In genomic region chr14:75864352-75864751, GRCh38 we compare ENCODE assay signal across 21 cellular contexts.
A peak's percentile ranks its signal among the peaks of the same experiment; 100 is the strongest.
DNase-seq lines count a peak whose midpoint lies in the region; ATAC-seq, FAIRE-seq and TF ChIP-seq lines count a peak whose summit lies in the region.
"Had no signal": no experiment of that assay in that cellular context is flagged by ENCODE, and none has a peak within 500 bp of the region (broad histone marks: within the 10 kb centered on the region; RNA-seq: fewer than 3 reads in every experiment).

No MANE protein-coding gene starts in this region.

- H3K36me3 Mint-ChIP-seq in nephron (ENCODE audit: low read depth) = no peaks in the 10 kb centered on the region
- no peaks in the 10 kb centered on the region for H3K36me3 Mint-ChIP-seq in activated CD8-positive, alpha-beta memory T cell treated with anti-CD3 and anti-CD28 coated beads, Interleukin-2, amount 10 ng/mL, durations not matched to agents 7 days and 5 days
- H3K36me3 Mint-ChIP-seq in activated CD4-positive, alpha-beta memory T cell treated with anti-CD3 and anti-CD28 coated beads for 36 hours = peaks cover 6% of the 10 kb centered on the region

- intact Hi-C loops in activated CD4-positive, alpha-beta memory T cell treated with anti-CD3 and anti-CD28 coated beads for 36 hours (cut with micrococcal nuclease) = no loop called here

- DNase-seq in ELR (ENCODE audit: low read depth) (peak; percentile 95), RCC 7860 (ENCODE audit: low spot score) (peak; percentile 23), fibroblast of gingiva (ENCODE audit: low read depth) (peak; percentile 34), NCI-H1092 treated with DMSO at 0.1 percent for 48 hours (lab: John Stamatoyannopoulos, UW) (no peak), GM10266 (ENCODE audit: extremely low spot score) (no peak)
- DNase-seq in activated CD8-positive, alpha-beta memory T cell treated with anti-CD3 and anti-CD28 coated beads, Interleukin-2, amount 10 ng/mL, durations not matched to agents 7 days and 5 days = no peak
- DNase-seq in activated CD4-positive, alpha-beta memory T cell treated with anti-CD3 and anti-CD28 coated beads for 36 hours = no peak
- DNase-seq: activated CD8-positive, alpha-beta T cell treated with anti-CD3 and anti-CD28 coated beads, Interleukin-2, amount 10 ng/mL, durations not matched to agents 7 days and 5 days; heart right ventricle; kidney glomerular epithelial cell; MV-4-11; NCI-H2081 treated with DMSO at 0.1 percent for 48 hours; NCI-H82; ovary; RPMI8226; small intestine; thyroid gland had no signal

- H3K4me1 Mint-ChIP-seq in nephron = peaks cover 70% of the 10 kb centered on the region
- H3K4me1 Mint-ChIP-seq in activated CD8-positive, alpha-beta memory T cell treated with anti-CD3 and anti-CD28 coated beads, Interleukin-2, amount 10 ng/mL, durations not matched to agents 7 days and 5 days = peaks cover 9% of the 10 kb centered on the region
- no peaks in the 10 kb centered on the region for H3K4me1 Mint-ChIP-seq in activated CD4-positive, alpha-beta memory T cell treated with anti-CD3 and anti-CD28 coated beads for 36 hours (ENCODE audit: low read depth)

- no peak for ATAC-seq in activated CD8-positive, alpha-beta memory T cell treated with anti-CD3 and anti-CD28 coated beads, Interleukin-2, amount 10 ng/mL, durations not matched to agents 7 days and 5 days
- ATAC-seq: activated CD8-positive, alpha-beta T cell treated with anti-CD3 and anti-CD28 coated beads, Interleukin-2, amount 10 ng/mL, durations not matched to agents 7 days and 5 days; heart right ventricle had no signal

- no peaks in the 10 kb centered on the region for H3K9me3 Mint-ChIP-seq in nephron
- no peaks in the 10 kb centered on the region for H3K9me3 Mint-ChIP-seq in activated CD8-positive, alpha-beta memory T cell treated with anti-CD3 and anti-CD28 coated beads, Interleukin-2, amount 10 ng/mL, durations not matched to agents 7 days and 5 days (ENCODE audit: low read depth)
- H3K9me3 Mint-ChIP-seq in activated CD4-positive, alpha-beta memory T cell treated with anti-CD3 and anti-CD28 coated beads for 36 hours = no peaks in the 10 kb centered on the region
- H3K9me3 Mint-ChIP-seq: activated T-helper 1 cell treated with anti-CD3 and anti-CD28 coated beads, Interleukin-12 subunit alpha, Interleukin-12 subunit beta, Interleukin-2, Interleukin-4 antibody, amounts not matched to agents 30 ng/mL and 10 ng/mL and 1 ng/mL, durations not matched to agents 14 hours and 24 hours and 36 hours had no signal

- no peaks in the 10 kb centered on the region for H3K27me3 Mint-ChIP-seq in nephron (ENCODE audit: low read depth)
- no peaks in the 10 kb centered on the region for H3K27me3 Mint-ChIP-seq in activated CD8-positive, alpha-beta memory T cell treated with anti-CD3 and anti-CD28 coated beads, Interleukin-2, amount 10 ng/mL, durations not matched to agents 7 days and 5 days
- no peaks in the 10 kb centered on the region for H3K27me3 Mint-ChIP-seq in activated CD4-positive, alpha-beta memory T cell treated with anti-CD3 and anti-CD28 coated beads for 36 hours

- POLR2A ChIA-PET in activated CD4-positive, alpha-beta memory T cell treated with anti-CD3 and anti-CD28 coated beads for 36 hours (lab: Charles Lee) = no interaction called here

- no peak for TF ChIP-seq CTCF in nephron (IDR thresholded peaks at IDR 0.05; ENCODE audit: unreplicated experiment in 3 of 3)
- TF ChIP-seq CTCF in GM10266 (IDR thresholded peaks at IDR 0.05; ENCODE audit: control insufficient read depth, insufficient read depth, low read depth, missing control alignments) = no peak

- no peak overlapping the region for H3K4me3 Mint-ChIP-seq in nephron
- no peak overlapping the region for H3K4me3 Mint-ChIP-seq in activated CD8-positive, alpha-beta memory T cell treated with anti-CD3 and anti-CD28 coated beads, Interleukin-2, amount 10 ng/mL, durations not matched to agents 7 days and 5 days
- no peak overlapping the region for H3K4me3 Mint-ChIP-seq in activated CD4-positive, alpha-beta memory T cell treated with anti-CD3 and anti-CD28 coated beads for 36 hours
- H3K4me3 Mint-ChIP-seq: activated CD8-positive, alpha-beta T cell treated with anti-CD3 and anti-CD28 coated beads, Interleukin-2, amount 10 ng/mL, durations not matched to agents 7 days and 5 days; activated T-helper 1 cell treated with anti-CD3 and anti-CD28 coated beads, Interleukin-12 subunit alpha, Interleukin-12 subunit beta, Interleukin-2, Interleukin-4 antibody, amounts not matched to agents 30 ng/mL and 10 ng/mL and 1 ng/mL, durations not matched to agents 14 hours and 24 hours and 36 hours had no signal

- CTCF ChIA-PET in activated CD8-positive, alpha-beta memory T cell treated with anti-CD3 and anti-CD28 coated beads, Interleukin-2, amount 10 ng/mL, durations not matched to agents 7 days and 5 days (lab: Charles Lee) = interaction anchor here (1.4 kb wide), 1 partner anchor 42 kb away, joined by 5 read pairs; no protein-coding TSS in a partner anchor
- CTCF ChIA-PET in activated CD4-positive, alpha-beta memory T cell treated with anti-CD3 and anti-CD28 coated beads for 36 hours (lab: Charles Lee) = interaction anchor here (1.0 to 1.3 kb wide), 2 partner anchors 15 to 155 kb away, joined by 3 to 5 read pairs; no protein-coding TSS in a partner anchor

- no peak for FAIRE-seq in RCC 7860 (lab: Jason Lieb, UNC)
- FAIRE-seq: endometrium, GM18507, small intestine had no signal

- H3K27ac Mint-ChIP-seq in nephron = peak overlapping the region in 2 of 3 experiments; percentile 62 to 99
- no peak overlapping the region for H3K27ac Mint-ChIP-seq in activated CD8-positive, alpha-beta memory T cell treated with anti-CD3 and anti-CD28 coated beads, Interleukin-2, amount 10 ng/mL, durations not matched to agents 7 days and 5 days
- H3K27ac Mint-ChIP-seq in activated CD4-positive, alpha-beta memory T cell treated with anti-CD3 and anti-CD28 coated beads for 36 hours = no peak overlapping the region
- H3K27ac Mint-ChIP-seq: activated CD8-positive, alpha-beta T cell treated with anti-CD3 and anti-CD28 coated beads, Interleukin-2, amount 10 ng/mL, durations not matched to agents 7 days and 5 days; activated T-helper 1 cell treated with anti-CD3 and anti-CD28 coated beads, Interleukin-12 subunit alpha, Interleukin-12 subunit beta, Interleukin-2, Interleukin-4 antibody, amounts not matched to agents 30 ng/mL and 10 ng/mL and 1 ng/mL, durations not matched to agents 14 hours and 24 hours and 36 hours had no signal

Comparison
In these comparisons a context has a peak if more than half of its experiments do, and no peak if none do; other contexts are left out.
1. DNase-seq: peak in ELR (single experiment), RCC 7860 (single experiment) and fibroblast of gingiva (single experiment); none in NCI-H1092 treated with DMSO at 0.1 percent for 48 hours (single experiment), GM10266 (single experiment), activated CD8-positive, alpha-beta memory T cell treated with anti-CD3 and anti-CD28 coated beads, Interleukin-2, amount 10 ng/mL, durations not matched to agents 7 days and 5 days (single experiment) and activated CD4-positive, alpha-beta memory T cell treated with anti-CD3 and anti-CD28 coated beads for 36 hours (single experiment).
2. H3K27ac Mint-ChIP-seq: peak in nephron (2 of 3); none in activated CD8-positive, alpha-beta memory T cell treated with anti-CD3 and anti-CD28 coated beads, Interleukin-2, amount 10 ng/mL, durations not matched to agents 7 days and 5 days (single experiment) and activated CD4-positive, alpha-beta memory T cell treated with anti-CD3 and anti-CD28 coated beads for 36 hours (single experiment).